16 cellular contexts compared by ENCODE assay signal in the genomic region with DNA sequence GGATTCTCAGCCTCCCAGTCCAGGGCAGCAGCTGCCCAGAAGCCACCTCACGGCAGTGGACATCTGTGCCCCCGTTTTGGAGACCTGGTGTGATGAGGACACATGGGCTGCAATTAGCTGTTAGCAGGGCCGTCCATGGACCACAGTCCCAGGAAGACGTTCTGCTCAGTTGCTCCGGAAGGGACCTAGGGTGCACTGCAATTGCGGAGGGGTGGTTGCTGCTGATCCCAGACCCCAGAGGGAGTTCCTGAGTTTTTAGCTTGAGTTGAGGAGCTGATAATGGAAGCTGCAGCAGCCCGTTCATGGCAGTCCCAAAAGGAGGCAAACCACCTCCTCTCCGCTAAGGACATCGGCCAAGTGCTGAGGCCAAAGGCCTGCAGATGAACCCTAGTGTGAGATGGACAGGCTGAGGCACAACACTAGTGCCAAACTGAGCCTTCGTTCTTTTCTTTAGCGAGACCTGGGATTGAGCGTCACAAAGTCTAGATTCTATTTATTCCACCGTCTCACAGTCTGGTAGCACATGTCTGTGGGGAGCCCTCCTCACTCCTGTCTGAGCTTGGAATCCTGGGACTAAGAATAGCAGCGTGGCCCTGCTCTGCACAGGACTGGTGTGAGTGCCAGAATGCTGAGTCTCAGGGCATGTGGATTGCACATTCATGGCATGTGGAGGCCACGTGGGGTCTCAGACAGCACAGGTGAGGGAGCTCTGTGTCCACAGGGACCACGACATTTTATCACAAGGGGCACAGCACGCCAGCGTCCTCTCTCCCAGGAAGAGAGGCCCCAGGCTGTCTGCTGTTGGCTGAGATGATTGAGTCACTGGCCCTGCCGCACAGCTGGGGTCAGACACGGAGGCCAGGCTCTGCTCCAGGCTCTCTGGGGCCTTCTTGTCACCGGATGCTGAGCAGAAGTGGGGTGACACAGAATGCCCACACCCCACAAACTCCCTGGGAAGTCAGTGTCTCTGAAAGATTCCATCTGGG.
A peak's percentile ranks its signal among the peaks of the same experiment; 100 is the strongest.
DNase-seq lines count a peak whose midpoint lies in the region; ATAC-seq and TF ChIP-seq lines count a peak whose summit lies in the region.
"Had no signal": no experiment of that assay in that cellular context is flagged by ENCODE, and none has a peak within 500 bp of the region (broad histone marks: within the 10 kb centered on the region; RNA-seq: fewer than 3 reads in every experiment).

No MANE protein-coding gene starts in this region.

- intact Hi-C loops in posterior cingulate gyrus (cut with DNase I) = no loop called here

- TF ChIP-seq CTCF in RWPE1 (conservative IDR thresholded peaks at IDR 0.05; ENCODE audit: low read depth) (no peak), cardiac muscle cell (IDR thresholded peaks at IDR 0.05; ENCODE audit: low read depth, low read length) (no peak)

- H3K27ac ChIP-seq in RWPE1 (peak overlapping the region; percentile 93), cardiac muscle cell (peak overlapping the region; percentile 16)
- H3K27ac ChIP-seq: adrenal gland, heart right ventricle, prostate gland had no signal

- no peak for ATAC-seq in GM21367 (IDR thresholded peaks at IDR 0.05; ENCODE audit: unreplicated experiment)
- ATAC-seq: Panc1 had no signal

- peaks cover 21% of the 10 kb centered on the region for H3K4me1 ChIP-seq in cardiac muscle cell (ENCODE audit: low read depth)
- H3K4me1 ChIP-seq: adrenal gland, prostate gland had no signal

- no peak overlapping the region for H3K4me3 ChIP-seq in cardiac muscle cell
- H3K4me3 ChIP-seq: adrenal gland; BLaER1 treated with 17β-estradiol and CSF1 and Interleukin-3, amounts not matched to agents 10 nM and 100 nM; heart right ventricle; prostate gland had no signal

- no peaks in the 10 kb centered on the region for H3K36me3 ChIP-seq in cardiac muscle cell
- H3K36me3 ChIP-seq: adrenal gland; BLaER1 treated with 17β-estradiol and CSF1 and Interleukin-3, amounts not matched to agents 10 nM and 100 nM; heart right ventricle; prostate gland had no signal

- H3K9me3 ChIP-seq in cardiac muscle cell (ENCODE audit: low read depth) = no peaks in the 10 kb centered on the region
- H3K9me3 ChIP-seq: adrenal gland, prostate gland had no signal

- no peaks in the 10 kb centered on the region for H3K27me3 ChIP-seq in cardiac muscle cell
- H3K27me3 ChIP-seq: adrenal gland; BLaER1 treated with 17β-estradiol and CSF1 and Interleukin-3, amounts not matched to agents 10 nM and 100 nM had no signal

- DNase-seq in ELR (ENCODE audit: low read depth) (peak; percentile 77), RWPE1 (ENCODE audit: low spot score) (no peak), cardiac muscle cell (ENCODE audit: low read depth in 1 of 2, low spot score in 1 of 2) (no peak), posterior cingulate gyrus (peak in 6 of 10 donors; percentile 12 to 85 (median 57)), GDM1 (lab: John Stamatoyannopoulos, UW) (no peak), NCI-H187 treated with DMSO at 0.1 percent for 48 hours (lab: John Stamatoyannopoulos, UW) (no peak)
- DNase-seq in stimulated activated CD4-positive, alpha-beta T cell treated with anti-CD3 and anti-CD28 coated beads, Interleukin-15, amount 100 ng/mL, for 24 hours = no peak
- DNase-seq: adrenal gland; GF-D8; heart right ventricle; KG1; stimulated activated CD4-positive, alpha-beta T cell treated with anti-CD3 and anti-CD28 coated beads, Interleukin-4, amount 100 ng/mL, for 24 hours had no signal

- CTCF ChIA-PET in RWPE1 (lab: Yijun Ruan, JAX) = no interaction called here

- POLR2A ChIA-PET in RWPE1 (lab: Yijun Ruan, JAX; ENCODE audit: low non-redundant PET) = no interaction called here

Comparison
In these comparisons a context has a peak if more than half of its experiments do, and no peak if none do; other contexts are left out.
1. DNase-seq: peak in ELR (single experiment) and posterior cingulate gyrus (6 of 10); none in RWPE1 (single experiment), cardiac muscle cell (0 of 2), stimulated activated CD4-positive, alpha-beta T cell treated with anti-CD3 and anti-CD28 coated beads, Interleukin-15, amount 100 ng/mL, for 24 hours (single experiment), GDM1 (single experiment) and NCI-H187 treated with DMSO at 0.1 percent for 48 hours (single experiment).